ENCODE assay signal across 1 cellular context in genomic region chr7:158829342-158830210, GRCh38.
TF ChIP-seq lines count a peak whose summit lies in the region.

ESYT2 (minus strand) TSS chr7:158829509; CDS start chr7:158829418, 91 bp downstream.

TF ChIP-seq in HepG2, 621 proteins besides CTCF, POLR2A, EP300 and RAD21 (continued from another document and continues in another):
- TF ChIP-seq ZBTB40 (IDR thresholded peaks at IDR 0.05): no peak
- TF ChIP-seq ZBTB40 (CRISPR knock-in tag; IDR thresholded peaks at IDR 0.05): peak; percentile 92
- no peak for TF ChIP-seq ZNF674 (CRISPR knock-in tag; IDR thresholded peaks at IDR 0.05; ENCODE audit: low read depth)
- no peak for TF ChIP-seq GABPA (IDR thresholded peaks at IDR 0.05; ENCODE audit: low read depth, low read length)
- no peak for TF ChIP-seq GABPA (CRISPR knock-in tag; IDR thresholded peaks at IDR 0.05; ENCODE audit: low read depth)
- TF ChIP-seq ELF4 (CRISPR knock-in tag; IDR thresholded peaks at IDR 0.05; ENCODE audit: borderline replicate concordance): 0 out of 2 replicates have a peak, but pooled peaks have one; percentile 51
- TF ChIP-seq NR2F2 (IDR thresholded peaks at IDR 0.05; ENCODE audit: borderline replicate concordance, low read depth): no peak; the same call in 1 of the 2 replicates
- TF ChIP-seq POGK (CRISPR knock-in tag; conservative IDR thresholded peaks at IDR 0.05): peak; percentile 90
- TF ChIP-seq ZNF709 (CRISPR knock-in tag; IDR thresholded peaks at IDR 0.05): peak; percentile 78
- TF ChIP-seq ZNF547 (CRISPR knock-in tag; IDR thresholded peaks at IDR 0.05): peak; percentile 97
- TF ChIP-seq IRF1 (CRISPR knock-in tag; IDR thresholded peaks at IDR 0.05; ENCODE audit: low read depth): no peak
- peak; percentile 56; the same call in 1 of the 2 replicates for TF ChIP-seq ZBTB39 (CRISPR knock-in tag; IDR thresholded peaks at IDR 0.05)
- 0 out of 2 replicates have a peak, but pooled peaks have one; percentile 44 for TF ChIP-seq TP53 (CRISPR knock-in tag; conservative IDR thresholded peaks at IDR 0.05)
- peak; percentile 91 for TF ChIP-seq ZNF639 (CRISPR knock-in tag; conservative IDR thresholded peaks at IDR 0.05)
- TF ChIP-seq KDM4B (CRISPR knock-in tag; IDR thresholded peaks at IDR 0.05): no peak
- TF ChIP-seq KLF11 (CRISPR knock-in tag; IDR thresholded peaks at IDR 0.05): no peak
- TF ChIP-seq ZNF782 (CRISPR knock-in tag; IDR thresholded peaks at IDR 0.05; ENCODE audit: borderline replicate concordance): peak; percentile 93
- peak; percentile 78; the same call in 1 of the 2 replicates for TF ChIP-seq ZFP91 (CRISPR knock-in tag; IDR thresholded peaks at IDR 0.05; ENCODE audit: borderline replicate concordance)
- no peak for TF ChIP-seq ZNF7 (CRISPR knock-in tag; IDR thresholded peaks at IDR 0.05)
- peak; percentile 96 for TF ChIP-seq ZNF777 (CRISPR knock-in tag; IDR thresholded peaks at IDR 0.05)
- peak; percentile 92 for TF ChIP-seq CSRNP1 (CRISPR knock-in tag; IDR thresholded peaks at IDR 0.05)
- peak; percentile 90 for TF ChIP-seq MAZ (IDR thresholded peaks at IDR 0.05; ENCODE audit: borderline replicate concordance, low read depth, low read length)
- peak; percentile 96 for TF ChIP-seq MAZ (CRISPR knock-in tag; IDR thresholded peaks at IDR 0.05; ENCODE audit: low read depth)
- peak; percentile 91 for TF ChIP-seq SP4 (CRISPR knock-in tag; IDR thresholded peaks at IDR 0.05)
- peak; percentile 81; the same call in 1 of the 2 replicates for TF ChIP-seq HOXD1 (CRISPR knock-in tag; IDR thresholded peaks at IDR 0.05)
- no peak; the same call in 1 of the 2 replicates for TF ChIP-seq ZNF773 (CRISPR knock-in tag; IDR thresholded peaks at IDR 0.05; ENCODE audit: borderline replicate concordance)
- TF ChIP-seq ZNF446 (CRISPR knock-in tag; IDR thresholded peaks at IDR 0.05): 0 out of 2 replicates have a peak, but pooled peaks have one; percentile 27
- TF ChIP-seq HNRNPUL1 (IDR thresholded peaks at IDR 0.05; ENCODE audit: low read depth, low read length): no peak
- 0 out of 2 replicates have a peak, but pooled peaks have one; percentile 45 for TF ChIP-seq ZNF335 (CRISPR knock-in tag; IDR thresholded peaks at IDR 0.05)
- TF ChIP-seq FOXJ3 (CRISPR knock-in tag; IDR thresholded peaks at IDR 0.05; ENCODE audit: borderline replicate concordance): no peak; the same call in 1 of the 2 replicates
- TF ChIP-seq ZBTB1 (CRISPR knock-in tag; IDR thresholded peaks at IDR 0.05; ENCODE audit: borderline replicate concordance): no peak; the same call in 1 of the 2 replicates
- TF ChIP-seq ZNF572 (CRISPR knock-in tag; IDR thresholded peaks at IDR 0.05): peak; percentile 93; the same call in 1 of the 2 replicates
- TF ChIP-seq HHEX (CRISPR knock-in tag; IDR thresholded peaks at IDR 0.05): no peak
- TF ChIP-seq YY1 (IDR thresholded peaks at IDR 0.05; ENCODE audit: insufficient read depth, insufficient replicate concordance, low read depth, low read length): peak; percentile 62
- TF ChIP-seq GFI1 (CRISPR knock-in tag; IDR thresholded peaks at IDR 0.05; ENCODE audit: borderline replicate concordance): peak; percentile 63; the same call in 1 of the 2 replicates
- 0 out of 2 replicates have a peak, but pooled peaks have one; percentile 78 for TF ChIP-seq LBX2 (CRISPR knock-in tag; IDR thresholded peaks at IDR 0.05; ENCODE audit: borderline replicate concordance)
- TF ChIP-seq GPN1 (CRISPR knock-in tag; IDR thresholded peaks at IDR 0.05; ENCODE audit: borderline replicate concordance): no peak
- TF ChIP-seq ZFAT (CRISPR knock-in tag; conservative IDR thresholded peaks at IDR 0.05): peak; percentile 20; the same call in 1 of the 2 replicates
- peak; percentile 73 for TF ChIP-seq THAP11 (CRISPR knock-in tag; IDR thresholded peaks at IDR 0.05)
- TF ChIP-seq ZNF124 (CRISPR knock-in tag; IDR thresholded peaks at IDR 0.05): peak; percentile 76; the same call in 1 of the 2 replicates
- TF ChIP-seq PLRG1 (conservative IDR thresholded peaks at IDR 0.05): no peak
